Comparison of ENCODE assay signal across 18 cellular contexts in the genomic region with DNA sequence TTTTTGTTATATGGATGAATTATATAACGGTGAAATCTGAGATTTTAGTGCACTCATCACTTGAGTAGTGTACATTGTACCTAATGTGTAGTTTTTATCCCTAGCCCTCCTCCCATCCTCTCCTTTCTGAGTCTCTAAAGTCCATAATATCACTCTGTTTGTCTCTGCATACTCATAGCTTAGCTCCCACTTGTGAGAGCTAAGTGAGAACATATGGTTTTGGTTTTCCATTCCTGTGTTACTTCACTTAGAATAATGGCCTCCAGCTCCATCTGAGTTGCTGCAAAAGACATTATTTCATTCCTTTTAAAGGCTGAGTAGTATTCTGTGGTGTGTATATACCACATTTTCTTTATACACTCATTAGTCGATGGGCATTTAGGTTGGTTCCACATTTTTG.
"Had no signal": no experiment of that assay in that cellular context is flagged by ENCODE, and none has a peak within 500 bp of the region (broad histone marks: within the 10 kb centered on the region; RNA-seq: fewer than 3 reads in every experiment).

No MANE protein-coding gene starts in this region.

- DNase-seq: cerebellar nuclear complex; cortex of kidney; gastrocnemius medialis; head of caudate nucleus; kidney; mesendoderm; midbrain; naive thymus-derived CD4-positive, alpha-beta T cell; nucleus accumbens; stimulated activated CD4-positive, alpha-beta T cell treated with anti-CD3 and anti-CD28 coated beads, Interleukin-12 subunit alpha, Interleukin-12 subunit beta, amount 100 ng/mL, for 4 hours; stimulated activated CD4-positive, alpha-beta T cell treated with anti-CD3 and anti-CD28 coated beads, Interleukin-2, amount 100 ng/mL, for 24 hours; stimulated activated CD4-positive, alpha-beta T cell treated with anti-CD3 and anti-CD28 coated beads, Interleukin-4, amount 100 ng/mL, for 24 hours; stimulated activated naive CD4-positive, alpha-beta T cell treated with Interleukin-2 at 50 U/mL for 16 hours; stomach; thyroid gland had no signal

- H3K27ac ChIP-seq: gastrocnemius medialis, prostate gland, right atrium auricular region, stomach, thyroid gland had no signal

- H3K4me2 ChIP-seq: smooth muscle cell had no signal

- H3K27me3 ChIP-seq: gastrocnemius medialis, right atrium auricular region, thyroid gland had no signal

- H3K4me3 ChIP-seq: gastrocnemius medialis, prostate gland, right atrium auricular region, smooth muscle cell, stomach, thyroid gland had no signal

- H3K4me1 ChIP-seq: gastrocnemius medialis, prostate gland, right atrium auricular region, stomach, thyroid gland had no signal

- FAIRE-seq: kidney had no signal

- H3K9me3 ChIP-seq: gastrocnemius medialis, prostate gland, right atrium auricular region, stomach, thyroid gland had no signal

- H3K36me3 ChIP-seq: gastrocnemius medialis, prostate gland, right atrium auricular region, stomach, thyroid gland had no signal
